In the genomic region with DNA sequence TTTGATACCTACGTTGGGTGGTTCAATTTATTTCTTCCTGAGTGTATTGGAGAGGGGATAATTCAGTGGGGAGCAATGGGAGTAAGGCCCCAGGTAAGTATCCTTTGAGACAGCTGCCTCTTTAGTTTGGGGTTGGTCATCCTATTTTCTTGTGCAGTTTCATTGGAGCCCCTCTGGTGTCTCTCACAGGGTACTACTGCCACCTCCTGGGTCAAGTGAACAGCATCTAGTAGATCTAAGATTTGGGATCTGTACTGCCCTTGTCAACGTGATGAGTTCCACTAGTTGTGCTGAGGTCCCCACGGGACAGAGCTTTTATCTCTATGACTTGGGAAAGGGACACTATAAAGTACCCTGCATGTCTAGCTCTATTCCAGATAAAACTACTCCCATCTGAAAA, we compare ENCODE assay signal across 8 cellular contexts.
DNase-seq lines count a peak whose midpoint lies in the region; ATAC-seq and TF ChIP-seq lines count a peak whose summit lies in the region.

No MANE protein-coding gene starts in this region.

- peak; percentile 51; the same call in 2 of the 3 replicates for TF ChIP-seq CTCF in GM12872 (IDR thresholded peaks at IDR 0.05; ENCODE audit: insufficient read depth, low read depth, low read length)

- ATAC-seq in HG02642 (IDR thresholded peaks at IDR 0.05; ENCODE audit: poor library complexity, unreplicated experiment), result peak; percentile 91

- DNase-seq in AG08395 (ENCODE audit: low spot score), result peak; percentile 30
- DNase-seq in NCI-H446 treated with DMSO at 0.1 percent for 48 hours (lab: John Stamatoyannopoulos, UW), result peak; percentile 4
- peak; percentile 3 for DNase-seq in activated T-cell treated with anti-CD3 and anti-CD28 coated beads for 48 hours (ENCODE audit: low read depth)
- peak; percentile 17 for DNase-seq in germinal center (ENCODE audit: low spot score)
- DNase-seq in renal cortical epithelial cell (ENCODE audit: low read depth), result peak; percentile 27
- no peak for DNase-seq in cerebellar nuclear complex (lab: John Stamatoyannopoulos, UW)

Comparison
In these comparisons a context has a peak if more than half of its experiments do, and no peak if none do; other contexts are left out.
1. DNase-seq: peak in AG08395 (single experiment), NCI-H446 treated with DMSO at 0.1 percent for 48 hours (single experiment), activated T-cell treated with anti-CD3 and anti-CD28 coated beads for 48 hours (single experiment), germinal center (single experiment) and renal cortical epithelial cell (single experiment); none in cerebellar nuclear complex (0 of 2).